Comparison of ENCODE assay signal across 1 cellular context in the genomic region with DNA sequence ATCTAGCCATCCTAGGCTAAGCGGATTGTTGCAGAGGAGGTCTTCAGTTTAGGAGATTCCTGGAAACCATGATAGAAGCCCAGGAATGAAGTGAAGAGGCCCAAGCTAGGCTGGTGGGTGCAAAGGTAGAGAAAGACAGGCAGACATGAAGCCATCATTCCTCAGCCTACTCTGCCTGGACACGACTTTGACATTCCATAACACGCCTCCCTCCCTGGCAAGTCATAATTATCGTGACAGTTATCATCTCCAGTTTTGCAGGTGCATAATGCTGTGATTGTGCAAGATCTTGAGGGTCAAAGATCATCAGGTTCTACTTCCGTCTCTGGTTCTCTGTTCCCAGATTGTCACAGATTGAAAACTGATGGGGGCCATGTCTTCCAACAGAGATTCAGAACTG.
A peak's percentile ranks its signal among the peaks of the same experiment; 100 is the strongest.
TF ChIP-seq lines count a peak whose summit lies in the region.

No MANE protein-coding gene starts in this region.

TF ChIP-seq in HepG2, 621 proteins besides CTCF, POLR2A, EP300 and RAD21 (continued from another document):
- TF ChIP-seq ZNF280D (CRISPR knock-in tag; IDR thresholded peaks at IDR 0.05) (no peak), NFKB2 (CRISPR knock-in tag; IDR thresholded peaks at IDR 0.05; ENCODE audit: borderline replicate concordance) (no peak), ERF (CRISPR knock-in tag; IDR thresholded peaks at IDR 0.05) (no peak), RAD51 (IDR thresholded peaks at IDR 0.05; ENCODE audit: borderline replicate concordance) (no peak), SALL1 (CRISPR knock-in tag; IDR thresholded peaks at IDR 0.05) (peak; percentile 73), NR2F6 (IDR thresholded peaks at IDR 0.05) (peak; percentile 53; the same call in 1 of the 2 replicates), NR2F6 (CRISPR knock-in tag; IDR thresholded peaks at IDR 0.05) (peak; percentile 48), ZNF670 (CRISPR knock-in tag; IDR thresholded peaks at IDR 0.05; ENCODE audit: borderline replicate concordance) (no peak), TOE1 (CRISPR knock-in tag; IDR thresholded peaks at IDR 0.05) (no peak), ARID2 (CRISPR knock-in tag; IDR thresholded peaks at IDR 0.05; ENCODE audit: borderline replicate concordance) (no peak), ELF3 (CRISPR knock-in tag; IDR thresholded peaks at IDR 0.05) (peak; percentile 66), XRCC5 (optimal IDR thresholded peaks at IDR 0.05; ENCODE audit: low read length) (no peak), TP53 (CRISPR knock-in tag; conservative IDR thresholded peaks at IDR 0.05) (no peak), SNAI1 (CRISPR knock-in tag; IDR thresholded peaks at IDR 0.05; ENCODE audit: borderline replicate concordance) (no peak), SOX5 (CRISPR knock-in tag; IDR thresholded peaks at IDR 0.05; ENCODE audit: borderline replicate concordance) (0 out of 2 replicates have a peak, but pooled peaks have one; percentile 21), RXRB (CRISPR knock-in tag; IDR thresholded peaks at IDR 0.05; ENCODE audit: borderline replicate concordance) (0 out of 2 replicates have a peak, but pooled peaks have one; percentile 17), PHF21A (CRISPR knock-in tag; IDR thresholded peaks at IDR 0.05) (no peak), BCL6 (CRISPR knock-in tag; IDR thresholded peaks at IDR 0.05) (peak; percentile 51), RARG (CRISPR knock-in tag; IDR thresholded peaks at IDR 0.05; ENCODE audit: low read depth) (no peak), ZNF746 (CRISPR knock-in tag; IDR thresholded peaks at IDR 0.05) (no peak), ZNF446 (CRISPR knock-in tag; IDR thresholded peaks at IDR 0.05) (no peak), ZNF253 (CRISPR knock-in tag; IDR thresholded peaks at IDR 0.05; ENCODE audit: borderline replicate concordance) (no peak), ZNF644 (CRISPR knock-in tag; IDR thresholded peaks at IDR 0.05; ENCODE audit: low read depth) (0 out of 2 replicates have a peak, but pooled peaks have one; percentile 22), ZNF17 (CRISPR knock-in tag; IDR thresholded peaks at IDR 0.05) (no peak), SNRNP70 (IDR thresholded peaks at IDR 0.05; ENCODE audit: low read depth, low read length) (no peak), STAG1 (CRISPR knock-in tag; IDR thresholded peaks at IDR 0.05) (no peak), ETV5 (CRISPR knock-in tag; IDR thresholded peaks at IDR 0.05; ENCODE audit: borderline replicate concordance) (peak; percentile 52; the same call in 1 of the 2 replicates), ZMYM3 (CRISPR knock-in tag; IDR thresholded peaks at IDR 0.05) (0 out of 2 replicates have a peak, but pooled peaks have one; percentile 33), MED1 (CRISPR knock-in tag; IDR thresholded peaks at IDR 0.05) (peak; percentile 24; the same call in 1 of the 2 replicates), ZNF256 (CRISPR knock-in tag; conservative IDR thresholded peaks at IDR 0.05) (no peak), ZKSCAN8 (CRISPR knock-in tag; IDR thresholded peaks at IDR 0.05; ENCODE audit: borderline replicate concordance) (no peak), MLX (CRISPR knock-in tag; IDR thresholded peaks at IDR 0.05) (no peak), ZFP62 (CRISPR knock-in tag; IDR thresholded peaks at IDR 0.05) (no peak), SYNCRIP (IDR thresholded peaks at IDR 0.05; ENCODE audit: insufficient read depth, low read depth, low read length) (no peak), RXRA (CRISPR knock-in tag; IDR thresholded peaks at IDR 0.05) (no peak), ZNF784 (CRISPR knock-in tag; IDR thresholded peaks at IDR 0.05; ENCODE audit: borderline replicate concordance) (no peak), ZNF607 (CRISPR knock-in tag; IDR thresholded peaks at IDR 0.05; ENCODE audit: borderline replicate concordance) (no peak), ZBTB33 (CRISPR knock-in tag; IDR thresholded peaks at IDR 0.05) (no peak), ZZZ3 (CRISPR knock-in tag; IDR thresholded peaks at IDR 0.05; ENCODE audit: borderline replicate concordance) (no peak), ISL2 (CRISPR knock-in tag; IDR thresholded peaks at IDR 0.05) (no peak), THYN1 (CRISPR knock-in tag; IDR thresholded peaks at IDR 0.05; ENCODE audit: borderline replicate concordance, low read depth) (no peak)
- TF ChIP-seq, protein P1, sequence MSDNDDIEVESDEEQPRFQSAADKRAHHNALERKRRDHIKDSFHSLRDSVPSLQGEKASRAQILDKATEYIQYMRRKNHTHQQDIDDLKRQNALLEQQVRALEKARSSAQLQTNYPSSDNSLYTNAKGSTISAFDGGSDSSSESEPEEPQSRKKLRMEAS (IDR thresholded peaks at IDR 0.05) = no peak
- TF ChIP-seq, protein P2, sequence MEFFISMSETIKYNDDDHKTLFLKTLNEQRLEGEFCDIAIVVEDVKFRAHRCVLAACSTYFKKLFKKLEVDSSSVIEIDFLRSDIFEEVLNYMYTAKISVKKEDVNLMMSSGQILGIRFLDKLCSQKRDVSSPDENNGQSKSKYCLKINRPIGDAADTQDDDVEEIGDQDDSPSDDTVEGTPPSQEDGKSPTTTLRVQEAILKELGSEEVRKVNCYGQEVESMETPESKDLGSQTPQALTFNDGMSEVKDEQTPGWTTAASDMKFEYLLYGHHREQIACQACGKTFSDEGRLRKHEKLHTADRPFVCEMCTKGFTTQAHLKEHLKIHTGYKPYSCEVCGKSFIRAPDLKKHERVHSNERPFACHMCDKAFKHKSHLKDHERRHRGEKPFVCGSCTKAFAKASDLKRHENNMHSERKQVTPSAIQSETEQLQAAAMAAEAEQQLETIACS (CRISPR knock-in tag; IDR thresholded peaks at IDR 0.05) = no peak
- TF ChIP-seq, protein P3, sequence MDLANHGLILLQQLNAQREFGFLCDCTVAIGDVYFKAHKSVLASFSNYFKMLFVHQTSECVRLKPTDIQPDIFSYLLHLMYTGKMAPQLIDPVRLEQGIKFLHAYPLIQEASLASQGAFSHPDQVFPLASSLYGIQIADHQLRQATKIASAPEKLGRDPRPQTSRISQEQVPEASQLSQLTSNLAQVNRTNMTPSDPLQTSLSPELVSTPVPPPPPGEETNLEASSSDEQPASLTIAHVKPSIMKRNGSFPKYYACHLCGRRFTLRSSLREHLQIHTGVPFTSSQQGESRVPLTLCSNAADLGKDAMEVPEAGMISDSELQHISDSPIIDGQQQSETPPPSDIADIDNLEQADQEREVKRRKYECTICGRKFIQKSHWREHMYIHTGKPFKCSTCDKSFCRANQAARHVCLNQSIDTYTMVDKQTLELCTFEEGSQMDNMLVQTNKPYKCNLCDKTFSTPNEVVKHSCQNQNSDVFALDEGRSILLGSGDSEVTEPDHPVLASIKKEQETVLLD (CRISPR knock-in tag; IDR thresholded peaks at IDR 0.05; ENCODE audit: low read depth) = no peak
- TF ChIP-seq, protein P4, sequence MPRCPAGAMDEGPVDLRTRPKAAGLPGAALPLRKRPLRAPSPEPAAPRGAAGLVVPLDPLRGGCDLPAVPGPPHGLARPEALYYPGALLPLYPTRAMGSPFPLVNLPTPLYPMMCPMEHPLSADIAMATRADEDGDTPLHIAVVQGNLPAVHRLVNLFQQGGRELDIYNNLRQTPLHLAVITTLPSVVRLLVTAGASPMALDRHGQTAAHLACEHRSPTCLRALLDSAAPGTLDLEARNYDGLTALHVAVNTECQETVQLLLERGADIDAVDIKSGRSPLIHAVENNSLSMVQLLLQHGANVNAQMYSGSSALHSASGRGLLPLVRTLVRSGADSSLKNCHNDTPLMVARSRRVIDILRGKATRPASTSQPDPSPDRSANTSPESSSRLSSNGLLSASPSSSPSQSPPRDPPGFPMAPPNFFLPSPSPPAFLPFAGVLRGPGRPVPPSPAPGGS (CRISPR knock-in tag; IDR thresholded peaks at IDR 0.05) = no peak
TF ChIP-seq in HepG2: peak in this region for 28.
